In the genomic region with DNA sequence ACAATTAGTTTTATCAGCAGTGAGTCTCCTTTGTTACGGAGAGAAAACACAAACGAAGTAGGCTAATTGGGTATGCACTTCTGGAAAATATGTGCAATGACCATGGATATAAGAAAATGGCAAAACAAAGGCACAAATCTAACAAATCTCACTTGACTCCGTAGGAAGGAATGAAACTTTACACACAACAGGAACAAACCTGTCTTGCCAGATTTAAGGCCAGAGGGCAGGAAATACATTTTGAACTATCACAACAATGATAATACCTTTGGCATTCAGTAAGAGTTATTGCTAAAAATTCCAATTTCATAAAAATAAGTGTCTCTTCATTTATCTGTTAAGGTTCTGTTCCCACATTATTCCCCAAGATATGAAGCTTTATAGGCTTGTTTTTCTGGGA, we compare ENCODE assay signal across 19 cellular contexts. TPM values are rescaled to one million over a fixed set of nuclear protein-coding genes. Genes with fewer than 3 reads are reported as not detected.
DNase-seq lines count a peak whose midpoint lies in the region; ATAC-seq and TF ChIP-seq lines count a peak whose summit lies in the region.
"Had no signal": no experiment of that assay in that cellular context is flagged by ENCODE, and none has a peak within 500 bp of the region (broad histone marks: within the 10 kb centered on the region; RNA-seq: fewer than 3 reads in every experiment).

No MANE protein-coding gene starts in this region.

- no peak overlapping the region for H4K12ac ChIP-seq in trophoblast cell (ENCODE audit: low read depth, low read length)

- no peaks in the 10 kb centered on the region for H4K20me1 ChIP-seq in PC-3 (ENCODE audit: low read length)

- BruUV-seq in PC-3 (replicated peaks; lab: Mats Ljungman, UMichigan), result no TSS peak

- H2AFZ ChIP-seq in PC-3 (ENCODE audit: low read length), result no peak overlapping the region
- H2AFZ ChIP-seq in trophoblast cell (ENCODE audit: insufficient read depth, low read length, poor library complexity), result no peak overlapping the region

- H2BK5ac ChIP-seq in trophoblast cell (ENCODE audit: low read depth, low read length, poor library complexity), result no peak overlapping the region

- H4K91ac ChIP-seq in trophoblast cell (ENCODE audit: low read depth, low read length), result no peak overlapping the region

- H3K27me3 ChIP-seq in PC-3 (ENCODE audit: low read length) (no peaks in the 10 kb centered on the region), breast epithelium (no peaks in the 10 kb centered on the region), trophoblast cell (ENCODE audit: insufficient read depth, low read length) (no peaks in the 10 kb centered on the region), thyroid gland (no peaks in the 10 kb centered on the region)
- H3K27me3 ChIP-seq: SJSA1 had no signal

- H3F3A ChIP-seq in PC-3 (ENCODE audit: low read length, unreplicated experiment), result no peaks in the 10 kb centered on the region

- no peak overlapping the region for H3K23ac ChIP-seq in trophoblast cell (ENCODE audit: low read length)

- H3K9ac ChIP-seq in PC-3 (ENCODE audit: low read length), result no peak overlapping the region
- H3K9ac ChIP-seq in trophoblast cell (ENCODE audit: low read length), result no peak overlapping the region

- H2AK5ac ChIP-seq in trophoblast cell (ENCODE audit: low read length), result no peak overlapping the region

- H3K4ac ChIP-seq in trophoblast cell (ENCODE audit: low read depth, low read length), result no peak overlapping the region

- POLR2A ChIA-PET in PC-3 (lab: Charles Lee; ENCODE audit: unreplicated experiment), result no interaction called here

- WGBS in trophoblast cell (ENCODE audit: extremely low coverage, insufficient coverage, insufficient read length), result no CpG with 5 or more reads among the region's 3 CpGs
- 81 to 89% methylated on average over 3 of the region's 3 CpGs for whole genome bisulfite sequencing in thyroid gland, 2 donors

- intact Hi-C loops in PC-3 (cut with micrococcal nuclease), result no loop called here
- intact Hi-C loops in breast epithelium (cut with DNase I; ENCODE audit: low total_unique reads), result no loop called here
- intact Hi-C loops in thyroid gland (cut with DNase I), result no loop called here

- H3K4me3 ChIP-seq in PC-3 (ENCODE audit: low read length), result no peak overlapping the region
- H3K4me3 ChIP-seq in breast epithelium, result no peak overlapping the region
- no peak overlapping the region for H3K4me3 ChIP-seq in epithelial cell of esophagus (ENCODE audit: low read length)
- H3K4me3 ChIP-seq in trophoblast cell (ENCODE audit: low read depth, low read length), result no peak overlapping the region
- H3K4me3 ChIP-seq in thyroid gland (replicated peaks in 1 of 3), result no peak overlapping the region
- H3K4me3 ChIP-seq: SJSA1 had no signal

- H3K4me2 ChIP-seq in PC-3 (ENCODE audit: low read length), result 0 out of 2 replicates have a peak overlapping the region, but pooled peaks have one; percentile 20
- H3K4me2 ChIP-seq in trophoblast cell (ENCODE audit: low read length), result peak overlapping the region; percentile 3

- H3K9me3 ChIP-seq in PC-3 (ENCODE audit: low read length) (no peaks in the 10 kb centered on the region), breast epithelium (no peaks in the 10 kb centered on the region), trophoblast cell (ENCODE audit: insufficient read depth, low read depth, low read length) (no peaks in the 10 kb centered on the region), thyroid gland (no peaks in the 10 kb centered on the region)
- H3K9me3 ChIP-seq: SJSA1 had no signal

- TF ChIP-seq POLR2A in breast epithelium (IDR thresholded peaks at IDR 0.05), result no peak
- TF ChIP-seq POLR2A in thyroid gland (IDR thresholded peaks at IDR 0.05), result no peak

- H3K79me2 ChIP-seq in PC-3 (ENCODE audit: low read length), result no peaks in the 10 kb centered on the region
- no peaks in the 10 kb centered on the region for H3K79me2 ChIP-seq in trophoblast cell (ENCODE audit: control insufficient read depth, insufficient read depth, low read length, poor library complexity)

- H3K27ac ChIP-seq in PC-3 (ENCODE audit: low read length), result no peak overlapping the region
- H3K27ac ChIP-seq in breast epithelium, result peak overlapping the region; percentile 70
- no peak overlapping the region for H3K27ac ChIP-seq in trophoblast cell (ENCODE audit: low read depth, low read length)
- no peak overlapping the region for H3K27ac ChIP-seq in thyroid gland
- H3K27ac ChIP-seq: C4-2B, SJSA1 had no signal

- no peak overlapping the region for H2BK120ac ChIP-seq in trophoblast cell (ENCODE audit: insufficient read depth, low read length, poor library complexity)

- peak; percentile 43 for DNase-seq in PC-3
- DNase-seq in breast epithelium (ENCODE audit: low spot score in 2 of 2), result no peak
- DNase-seq in epithelial cell of esophagus (ENCODE audit: low read depth), result peak; percentile 85
- peak; percentile 78 to 98 for DNase-seq in trophoblast cell
- no peak for DNase-seq in thyroid gland
- DNase-seq in MV-4-11 (lab: John Stamatoyannopoulos, UW), result no peak
- no peak for DNase-seq in NCI-H510A (lab: John Stamatoyannopoulos, UW)
- DNase-seq in activated effector memory CD4-positive, alpha-beta T cell treated with Interleukin-2 at 50 U/mL for 16 hours, result no peak
- DNase-seq: DMS153; HFFc6; MM.1S; NCI-H1105; NCI-H1694 treated with DMSO at 0.1 percent for 48 hours; NCI-H2171; NCI-H446; NK-92 treated with Interleukin-12 subunit alpha and Interleukin-12 subunit beta, amount 100 ng/mL, for 24 hours; RPMI8226 had no signal

- H3K14ac ChIP-seq in trophoblast cell (ENCODE audit: low read length), result no peak overlapping the region

- CTCF ChIA-PET in PC-3 (lab: Charles Lee), result no interaction called here

- H3K18ac ChIP-seq in trophoblast cell (ENCODE audit: low read length), result no peak overlapping the region

- no peak overlapping the region for H2BK12ac ChIP-seq in trophoblast cell (ENCODE audit: low read length)

- no peak for ATAC-seq in PC-3

- TF ChIP-seq CTCF in PC-3 (conservative IDR thresholded peaks at IDR 0.05; ENCODE audit: low read depth, low read length) (no peak), breast epithelium (IDR thresholded peaks at IDR 0.05) (no peak), epithelial cell of esophagus (IDR thresholded peaks at IDR 0.05; ENCODE audit: insufficient read depth, low read depth, low read length, missing control alignments) (no peak), thyroid gland (IDR thresholded peaks at IDR 0.05) (no peak)

- no peak overlapping the region for H4K8ac ChIP-seq in trophoblast cell (ENCODE audit: low read depth, low read length)

- H3K9me2 ChIP-seq in PC-3 (replicated peaks; ENCODE audit: low read length), result no peaks in the 10 kb centered on the region

- H3K36me3 ChIP-seq in PC-3 (ENCODE audit: low read depth, low read length), result no peaks in the 10 kb centered on the region
- no peaks in the 10 kb centered on the region for H3K36me3 ChIP-seq in breast epithelium
- peaks cover 6 to 14% of the 10 kb centered on the region in 2 experiments for H3K36me3 ChIP-seq in trophoblast cell (ENCODE audit: control insufficient read depth in 1 of 2, insufficient read depth in 2 of 2, low read length in 2 of 2)
- peaks cover 0 to under 1% of the 10 kb centered on the region in 2 donors for H3K36me3 ChIP-seq in thyroid gland

- H3K4me1 ChIP-seq in PC-3 (ENCODE audit: insufficient read depth, low read length), result peaks cover 9% of the 10 kb centered on the region
- no peaks in the 10 kb centered on the region for H3K4me1 ChIP-seq in breast epithelium
- H3K4me1 ChIP-seq in trophoblast cell (ENCODE audit: control insufficient read depth in 1 of 2, insufficient read depth in 2 of 2, low read length in 2 of 2), result peaks cover 5 to 6% of the 10 kb centered on the region in 2 experiments
- peaks cover 0 to 9% of the 10 kb centered on the region in 2 donors for H3K4me1 ChIP-seq in thyroid gland
- H3K4me1 ChIP-seq: SJSA1 had no signal

- H3K79me1 ChIP-seq in trophoblast cell (ENCODE audit: low read length), result peaks cover 4% of the 10 kb centered on the region

RNA-seq across cellular contexts. Expression of a gene that starts 36.6 kb away (rescaled TPM):
- total RNA-seq in PC-3 (2014; rRNA removed) (18.3 and 24.7 TPM in 2 replicates), breast epithelium (10 to 100 TPM; 18.1 to 23.3 (median 19.0) TPM), thyroid gland (10 to 100 TPM; 15.5 to 25.0 (median 20.9) TPM)
- 33.8 and 37.0 TPM in 2 replicates for polyA plus RNA-seq in trophoblast cell (2013)

Comparison
In these comparisons a context has a peak if more than half of its experiments do, and no peak if none do; other contexts are left out.
1. DNase-seq: peak in PC-3 (single experiment), epithelial cell of esophagus (single experiment) and trophoblast cell (2 of 2); none in breast epithelium (0 of 2), thyroid gland (0 of 2), MV-4-11 (single experiment), NCI-H510A (single experiment) and activated effector memory CD4-positive, alpha-beta T cell treated with Interleukin-2 at 50 U/mL for 16 hours (single experiment).
2. H3K27ac ChIP-seq: peak in breast epithelium (2 of 2); none in PC-3 (single experiment), trophoblast cell (single experiment) and thyroid gland (0 of 3).